ENCODE assay signal across 1 cellular context in genomic region chr9:75064307-75065025, GRCh38.
TF ChIP-seq lines count a peak whose summit lies in the region.

No MANE protein-coding gene starts in this region.

TF ChIP-seq in H1, 55 proteins besides CTCF, POLR2A, EP300 and RAD21:
- TF ChIP-seq CEBPB (IDR thresholded peaks at IDR 0.05; ENCODE audit: low read depth, low read length) (no peak), KDM4A (IDR thresholded peaks at IDR 0.05; ENCODE audit: low read depth, low read length, severe bottlenecking) (no peak)
